13 cellular contexts compared by ENCODE assay signal in genomic region chr7:107593025-107593410, GRCh38.
"Had no signal": no experiment of that assay in that cellular context is flagged by ENCODE, and none has a peak within 500 bp of the region (broad histone marks: within the 10 kb centered on the region; RNA-seq: fewer than 3 reads in every experiment).

No MANE protein-coding gene starts in this region.

- H3K27me3 Mint-ChIP-seq: activated naive CD8-positive, alpha-beta T cell treated with anti-CD3 and anti-CD28 coated beads, Interleukin-2, amount 10 ng/mL, durations not matched to agents 7 days and 5 days; naive thymus-derived CD4-positive, alpha-beta T cell had no signal

- H3K27me3 ChIP-seq: thyroid gland, vagina had no signal

- ATAC-seq: naive thymus-derived CD4-positive, alpha-beta T cell had no signal

- H3K4me1 Mint-ChIP-seq: activated naive CD8-positive, alpha-beta T cell treated with anti-CD3 and anti-CD28 coated beads, Interleukin-2, amount 10 ng/mL, durations not matched to agents 7 days and 5 days had no signal

- H3K4me1 ChIP-seq: parathyroid adenoma had no signal

- H3K79me2 ChIP-seq: parathyroid adenoma had no signal

- H2AFZ ChIP-seq: parathyroid adenoma had no signal

- H3K27ac Mint-ChIP-seq: activated naive CD8-positive, alpha-beta T cell treated with anti-CD3 and anti-CD28 coated beads, Interleukin-2, amount 10 ng/mL, durations not matched to agents 7 days and 5 days; naive thymus-derived CD4-positive, alpha-beta T cell had no signal

- H3K4me3 Mint-ChIP-seq: activated naive CD8-positive, alpha-beta T cell treated with anti-CD3 and anti-CD28 coated beads, Interleukin-2, amount 10 ng/mL, durations not matched to agents 7 days and 5 days; naive thymus-derived CD4-positive, alpha-beta T cell had no signal

- H3K9me3 ChIP-seq: thyroid gland, vagina had no signal

- H3K9me3 Mint-ChIP-seq: activated naive CD8-positive, alpha-beta T cell treated with anti-CD3 and anti-CD28 coated beads, Interleukin-2, amount 10 ng/mL, durations not matched to agents 7 days and 5 days; naive thymus-derived CD4-positive, alpha-beta T cell had no signal

- H3K4me3 ChIP-seq: thyroid gland, vagina had no signal

- H3K27ac ChIP-seq: parathyroid adenoma, thyroid gland, vagina had no signal

- H3K9ac ChIP-seq: parathyroid adenoma had no signal

- DNase-seq: activated CD4-positive, alpha-beta T cell treated with anti-CD3 and anti-CD28 coated beads for 1 hour; activated CD4-positive, alpha-beta T cell treated with anti-CD3 and anti-CD28 coated beads, Interleukin-2, amount 50 U/mL, for 48 hours; activated gamma-delta T cell treated with Interleukin-2 at 50 U/mL for 16 hours; activated naive CD8-positive, alpha-beta T cell treated with anti-CD3 and anti-CD28 coated beads, Interleukin-2, amount 10 ng/mL, durations not matched to agents 7 days and 5 days; activated T-cell treated with anti-CD3 and anti-CD28 coated beads, Interleukin-2, amount 50 U/mL, for 48 hours; aorta; hypothalamus; naive thymus-derived CD4-positive, alpha-beta T cell; retina; small intestine; thyroid gland had no signal
